29 cellular contexts compared by ENCODE assay signal in genomic region chr10:83492004-83492403, GRCh38.
"Had no signal": no experiment of that assay in that cellular context is flagged by ENCODE, and none has a peak within 500 bp of the region (broad histone marks: within the 10 kb centered on the region; RNA-seq: fewer than 3 reads in every experiment).

No MANE protein-coding gene starts in this region.

- H3K36me3 Mint-ChIP-seq: activated naive CD4-positive, alpha-beta T cell treated with anti-CD3 and anti-CD28 coated beads, Interleukin-2, amount 50 U/mL, for 24 hours; activated naive CD8-positive, alpha-beta T cell treated with anti-CD3 and anti-CD28 coated beads for 36 hours had no signal

- H3K27ac ChIP-seq: adrenal gland, body of pancreas, colonic mucosa had no signal

- H3K27ac Mint-ChIP-seq: activated CD4-positive, alpha-beta memory T cell treated with anti-CD3 and anti-CD28 coated beads, Interleukin-2, amount 10 ng/mL, durations not matched to agents 7 days and 5 days; activated CD4-positive, alpha-beta T cell treated with anti-CD3 and anti-CD28 coated beads for 36 hours; activated CD4-positive, alpha-beta T cell treated with anti-CD3 and anti-CD28 coated beads, Interleukin-2, amount 10 ng/mL, durations not matched to agents 24 days and 14 days; activated naive CD4-positive, alpha-beta T cell treated with anti-CD3 and anti-CD28 coated beads, Interleukin-2, amount 50 U/mL, for 24 hours; activated naive CD8-positive, alpha-beta T cell treated with anti-CD3 and anti-CD28 coated beads for 36 hours; activated naive CD8-positive, alpha-beta T cell treated with anti-CD3 and anti-CD28 coated beads, Interleukin-2, amount 50 U/mL, for 24 hours; activated T-helper 17 cell treated with anti-CD3 and anti-CD28 coated beads, Interleukin-2, amount 50 U/mL, for 72 hours; T-helper 17 cell; T-helper 2 cell treated with Interferon-gamma antibody and Interleukin-4, amounts not matched to agents 5 μg/mL and 100 μg/mL, for 36 hours had no signal

- DNase-seq: activated CD4-positive, alpha-beta memory T cell treated with anti-CD3 and anti-CD28 coated beads, Interleukin-2, amount 10 ng/mL, durations not matched to agents 7 days and 5 days; activated CD4-positive, alpha-beta T cell treated with anti-CD3 and anti-CD28 coated beads for 36 hours; activated CD4-positive, alpha-beta T cell treated with anti-CD3 and anti-CD28 coated beads, Interleukin-2, amount 10 ng/mL, durations not matched to agents 24 days and 14 days; activated CD4-positive, CD25-positive, alpha-beta regulatory T cell; activated CD4-positive, CD25-positive, alpha-beta regulatory T cell treated with anti-CD3 and anti-CD28 coated beads, Interleukin-2, amount 50 U/mL, for 72 hours; activated effector memory CD4-positive, alpha-beta T cell treated with Interleukin-2 at 50 U/mL for 16 hours; activated gamma-delta T cell treated with Interleukin-2 at 50 U/mL for 16 hours; activated naive CD4-positive, alpha-beta T cell treated with Interleukin-2 at 50 U/mL for 16 hours; activated naive CD8-positive, alpha-beta T cell treated with anti-CD3 and anti-CD28 coated beads for 36 hours; activated naive CD8-positive, alpha-beta T cell treated with anti-CD3 and anti-CD28 coated beads, Interleukin-2, amount 50 U/mL, for 24 hours; activated T-cell treated with anti-CD3 and anti-CD28 coated beads, Interleukin-2, amount 50 U/mL, for 4 hours; adrenal gland; amygdala; aorta; body of pancreas; central memory CD4-positive, alpha-beta T cell; cerebellar nuclear complex; colonic mucosa; effector CD8-positive, alpha-beta T cell; foreskin fibroblast; head of caudate nucleus; hippocampal formation; T-helper 17 cell; T1000 had no signal

- H3K9me3 Mint-ChIP-seq: activated CD4-positive, alpha-beta T cell treated with anti-CD3 and anti-CD28 coated beads, Interleukin-2, amount 10 ng/mL, durations not matched to agents 24 days and 14 days had no signal

- ATAC-seq: activated CD4-positive, alpha-beta T cell treated with anti-CD3 and anti-CD28 coated beads for 36 hours; activated naive CD8-positive, alpha-beta T cell treated with anti-CD3 and anti-CD28 coated beads, Interleukin-2, amount 50 U/mL, for 24 hours; activated T-cell treated with anti-CD3 and anti-CD28 coated beads, Interleukin-2, amount 50 U/mL, for 4 hours; activated T-helper 17 cell treated with anti-CD3 and anti-CD28 coated beads, Interleukin-2, amount 50 U/mL, for 72 hours; body of pancreas; esophagus mucosa; T-helper 17 cell had no signal

- H3K4me1 Mint-ChIP-seq: activated CD4-positive, alpha-beta memory T cell treated with anti-CD3 and anti-CD28 coated beads, Interleukin-2, amount 10 ng/mL, durations not matched to agents 7 days and 5 days; activated CD4-positive, alpha-beta T cell treated with anti-CD3 and anti-CD28 coated beads for 36 hours; activated CD4-positive, alpha-beta T cell treated with anti-CD3 and anti-CD28 coated beads, Interleukin-2, amount 10 ng/mL, durations not matched to agents 24 days and 14 days; activated naive CD4-positive, alpha-beta T cell treated with anti-CD3 and anti-CD28 coated beads, Interleukin-2, amount 50 U/mL, for 24 hours; activated naive CD8-positive, alpha-beta T cell treated with anti-CD3 and anti-CD28 coated beads for 36 hours; activated naive CD8-positive, alpha-beta T cell treated with anti-CD3 and anti-CD28 coated beads, Interleukin-2, amount 50 U/mL, for 24 hours; activated T-helper 17 cell treated with anti-CD3 and anti-CD28 coated beads, Interleukin-2, amount 50 U/mL, for 72 hours; T-helper 17 cell had no signal

- H3K4me3 ChIP-seq: adrenal gland, body of pancreas, colonic mucosa had no signal

- H3K27me3 ChIP-seq: adrenal gland, body of pancreas, colonic mucosa had no signal

- H3K36me3 ChIP-seq: adrenal gland, colonic mucosa had no signal

- H3K9me3 ChIP-seq: body of pancreas, colonic mucosa had no signal

- H3K4me1 ChIP-seq: adrenal gland, body of pancreas, colonic mucosa had no signal

- H3K4me3 Mint-ChIP-seq: activated CD4-positive, alpha-beta memory T cell treated with anti-CD3 and anti-CD28 coated beads, Interleukin-2, amount 10 ng/mL, durations not matched to agents 7 days and 5 days; activated CD4-positive, alpha-beta T cell treated with anti-CD3 and anti-CD28 coated beads for 36 hours; activated CD4-positive, alpha-beta T cell treated with anti-CD3 and anti-CD28 coated beads, Interleukin-2, amount 10 ng/mL, durations not matched to agents 24 days and 14 days; activated naive CD4-positive, alpha-beta T cell treated with anti-CD3 and anti-CD28 coated beads, Interleukin-2, amount 50 U/mL, for 24 hours; activated naive CD8-positive, alpha-beta T cell treated with anti-CD3 and anti-CD28 coated beads for 36 hours; activated naive CD8-positive, alpha-beta T cell treated with anti-CD3 and anti-CD28 coated beads, Interleukin-2, amount 50 U/mL, for 24 hours; activated T-cell treated with anti-CD3 and anti-CD28 coated beads, Interleukin-2, amount 50 U/mL, for 4 hours; activated T-helper 17 cell treated with anti-CD3 and anti-CD28 coated beads, Interleukin-2, amount 50 U/mL, for 72 hours; T-helper 17 cell; T-helper 2 cell treated with Interferon-gamma antibody and Interleukin-4, amounts not matched to agents 5 μg/mL and 100 μg/mL, for 36 hours had no signal

- FAIRE-seq: frontal cortex had no signal

- H3K27me3 Mint-ChIP-seq: activated CD4-positive, alpha-beta memory T cell treated with anti-CD3 and anti-CD28 coated beads, Interleukin-2, amount 10 ng/mL, durations not matched to agents 7 days and 5 days; activated CD4-positive, alpha-beta T cell treated with anti-CD3 and anti-CD28 coated beads for 36 hours; activated CD4-positive, alpha-beta T cell treated with anti-CD3 and anti-CD28 coated beads, Interleukin-2, amount 10 ng/mL, durations not matched to agents 24 days and 14 days; activated naive CD4-positive, alpha-beta T cell treated with anti-CD3 and anti-CD28 coated beads, Interleukin-2, amount 50 U/mL, for 24 hours; activated naive CD8-positive, alpha-beta T cell treated with anti-CD3 and anti-CD28 coated beads for 36 hours; activated naive CD8-positive, alpha-beta T cell treated with anti-CD3 and anti-CD28 coated beads, Interleukin-2, amount 50 U/mL, for 24 hours; activated T-helper 17 cell treated with anti-CD3 and anti-CD28 coated beads, Interleukin-2, amount 50 U/mL, for 72 hours; T-helper 17 cell had no signal
